ENCODE assay signal across 9 cellular contexts in genomic region chr4:93897559-93897958, GRCh38.
A peak's percentile ranks its signal among the peaks of the same experiment; 100 is the strongest.
DNase-seq lines count a peak whose midpoint lies in the region; ATAC-seq and TF ChIP-seq lines count a peak whose summit lies in the region.
"Had no signal": no experiment of that assay in that cellular context is flagged by ENCODE, and none has a peak within 500 bp of the region (broad histone marks: within the 10 kb centered on the region; RNA-seq: fewer than 3 reads in every experiment).

No MANE protein-coding gene starts in this region.

- H3K9me3 ChIP-seq in liver (ENCODE audit: control insufficient read depth in 4 of 4, low read length in 3 of 4) (no peaks in the 10 kb centered on the region), upper lobe of left lung (no peaks in the 10 kb centered on the region)

- H3K27ac ChIP-seq in RWPE1 (no peak overlapping the region), liver (ENCODE audit: low read depth in 1 of 2, low read length in 2 of 2) (no peak overlapping the region), upper lobe of left lung (no peak overlapping the region)

- H3K4me3 ChIP-seq in GM12865 (ENCODE audit: low read depth, low read length) (no peak overlapping the region), liver (ENCODE audit: low read depth in 1 of 3, low read length in 3 of 3) (no peak overlapping the region), upper lobe of left lung (no peak overlapping the region)

- peak; percentile 28 for TF ChIP-seq CTCF in GM12865 (IDR thresholded peaks at IDR 0.05; ENCODE audit: insufficient read depth, low read depth, low read length, missing control alignments)
- TF ChIP-seq CTCF in RWPE1 (conservative IDR thresholded peaks at IDR 0.05; ENCODE audit: low read depth) = peak; percentile 33; the same call in 1 of the 2 replicates
- peak; percentile 22 for TF ChIP-seq CTCF in liver (IDR thresholded peaks at IDR 0.05; ENCODE audit: low read depth, low read length, missing input control)
- TF ChIP-seq CTCF in upper lobe of left lung (IDR thresholded peaks at IDR 0.05) = no peak

- CTCF ChIA-PET in RWPE1 (lab: Yijun Ruan, JAX) = interaction anchor here (0.5 to 0.9 kb wide), 5 partner anchors 9 to 229 kb away, joined by 3 read pairs; no protein-coding TSS in a partner anchor

- no peaks in the 10 kb centered on the region for H3K4me1 ChIP-seq in liver (ENCODE audit: control insufficient read depth in 4 of 4, insufficient read depth in 4 of 4, low read length in 3 of 4)
- H3K4me1 ChIP-seq in upper lobe of left lung = no peaks in the 10 kb centered on the region

- H3K36me3 ChIP-seq in liver (ENCODE audit: control insufficient read depth in 4 of 4, insufficient read depth in 3 of 4, low read depth in 1 of 4, low read length in 3 of 4) = no peaks in the 10 kb centered on the region
- H3K36me3 ChIP-seq in upper lobe of left lung = no peaks in the 10 kb centered on the region

- WGBS in liver = 53% methylated on average over 1 of the region's 1 CpG
- 71 to 83% methylated on average over 1 of the region's 1 CpG for WGBS in upper lobe of left lung, 2 donors

- H3K9ac ChIP-seq in liver (ENCODE audit: low read depth in 1 of 2, low read length in 2 of 2) = no peak overlapping the region

- TF ChIP-seq EP300 in upper lobe of left lung (IDR thresholded peaks at IDR 0.05) = no peak

- ATAC-seq in HG02759 (IDR thresholded peaks at IDR 0.05; ENCODE audit: unreplicated experiment) (peak; percentile 64), upper lobe of left lung (ENCODE audit: low FRiP score in 2 of 2) (no peak), HG03571 (IDR thresholded peaks at IDR 0.05; ENCODE audit: unreplicated experiment) (no peak)

- peak; percentile 13 to 37 for TF ChIP-seq RAD21 in liver (IDR thresholded peaks at IDR 0.05)

- H3K27me3 ChIP-seq in liver (ENCODE audit: control insufficient read depth in 4 of 4, insufficient read depth in 4 of 4, low read length in 3 of 4) (peaks cover 0 to 2% (median 1%) of the 10 kb centered on the region in 4 donors), upper lobe of left lung (no peaks in the 10 kb centered on the region)

- DNase-seq in GM12865 (ENCODE audit: low read depth) (peak; percentile 16), RWPE1 (ENCODE audit: low spot score) (peak; percentile 6), 8988T (no peak), upper lobe of left lung (no peak), OCI-M2 (lab: John Stamatoyannopoulos, UW; ENCODE audit: unreplicated experiment) (no peak)
- DNase-seq: activated CD4-positive, CD25-positive, alpha-beta regulatory T cell treated with anti-CD3 and anti-CD28 coated beads, Interleukin-2, amount 50 U/mL, for 72 hours had no signal

- POLR2A ChIA-PET in RWPE1 (lab: Yijun Ruan, JAX; ENCODE audit: low non-redundant PET) = no interaction called here

- no peak for TF ChIP-seq POLR2A in upper lobe of left lung (IDR thresholded peaks at IDR 0.05)

TF ChIP-seq in liver, 16 proteins besides CTCF, POLR2A, EP300 and RAD21:
- TF ChIP-seq ATF3 (IDR thresholded peaks at IDR 0.05) (no peak), FOXA1 (IDR thresholded peaks at IDR 0.05) (no peak), JUND (IDR thresholded peaks at IDR 0.05) (no peak), HNF4G (IDR thresholded peaks at IDR 0.05) (no peak), ZBTB33 (IDR thresholded peaks at IDR 0.05) (no peak), NR2F2 (IDR thresholded peaks at IDR 0.05) (no peak), MAX (IDR thresholded peaks at IDR 0.05) (no peak), EGR1 (IDR thresholded peaks at IDR 0.05; ENCODE audit: low read depth in 2 of 2) (no peak), YY1 (IDR thresholded peaks at IDR 0.05) (no peak), GABPA (IDR thresholded peaks at IDR 0.05 in 1 of 2, conservative IDR thresholded peaks at IDR 0.05 in 1 of 2) (no peak), RXRA (IDR thresholded peaks at IDR 0.05) (no peak), TAF1 (conservative IDR thresholded peaks at IDR 0.05) (no peak), REST (IDR thresholded peaks at IDR 0.05) (no peak), FOXA2 (IDR thresholded peaks at IDR 0.05) (no peak), SP1 (IDR thresholded peaks at IDR 0.05) (no peak), HNF4A (conservative IDR thresholded peaks at IDR 0.05) (no peak)

Comparison
In these comparisons a context has a peak if more than half of its experiments do, and no peak if none do; other contexts are left out.
1. DNase-seq: peak in GM12865 (single experiment) and RWPE1 (single experiment); none in 8988T (single experiment), upper lobe of left lung (0 of 2) and OCI-M2 (single experiment).
2. CTCF ChIP-seq: peak in GM12865 (single experiment), RWPE1 (single experiment) and liver (single experiment); none in upper lobe of left lung (0 of 6).